ENCODE assay signal across 9 cellular contexts in genomic region chrX:134144231-134144630, GRCh38.
DNase-seq lines count a peak whose midpoint lies in the region; ATAC-seq and TF ChIP-seq lines count a peak whose summit lies in the region.
"Had no signal": no experiment of that assay in that cellular context is flagged by ENCODE, and none has a peak within 500 bp of the region (broad histone marks: within the 10 kb centered on the region; RNA-seq: fewer than 3 reads in every experiment).

No MANE protein-coding gene starts in this region.

- H3K27me3 Mint-ChIP-seq in endodermal cell (ENCODE audit: insufficient read depth) = peaks cover 6% of the 10 kb centered on the region

- no peaks in the 10 kb centered on the region for H4K20me1 ChIP-seq in MM.1S (ENCODE audit: insufficient read depth, low read length)

- no peaks in the 10 kb centered on the region for H3K36me3 Mint-ChIP-seq in endodermal cell (ENCODE audit: low read depth)

- no peaks in the 10 kb centered on the region for H3K4me1 ChIP-seq in MM.1S (ENCODE audit: low read length)
- H3K4me1 ChIP-seq in endodermal cell (ENCODE audit: control insufficient read depth, insufficient read depth, low read length) = no peaks in the 10 kb centered on the region
- H3K4me1 ChIP-seq in colonic mucosa = no peaks in the 10 kb centered on the region

- no peaks in the 10 kb centered on the region for H3F3A ChIP-seq in MM.1S (ENCODE audit: insufficient read depth, low read length)

- ATAC-seq in GM21360 (IDR thresholded peaks at IDR 0.05; ENCODE audit: unreplicated experiment) (peak; percentile 67), GM21717 (IDR thresholded peaks at IDR 0.05; ENCODE audit: unreplicated experiment) (no peak)

- H3K4me3 ChIP-seq in MM.1S (ENCODE audit: low read length) = no peak overlapping the region
- H3K4me3 ChIP-seq in endodermal cell (ENCODE audit: low read length) = no peak overlapping the region
- H3K4me3 ChIP-seq in colonic mucosa = no peak overlapping the region

- H3K4me3 Mint-ChIP-seq in endodermal cell = no peak overlapping the region

- peak; percentile 56 for TF ChIP-seq CTCF in MM.1S (IDR thresholded peaks at IDR 0.05; ENCODE audit: low read length)
- TF ChIP-seq CTCF in endodermal cell (conservative IDR thresholded peaks at IDR 0.05) = peak; percentile 73
- no peak for TF ChIP-seq CTCF in colonic mucosa (IDR thresholded peaks at IDR 0.05)

- H3K36me3 ChIP-seq in MM.1S (replicated peaks; ENCODE audit: insufficient read depth, low read length) (no peaks in the 10 kb centered on the region), endodermal cell (ENCODE audit: control insufficient read depth, insufficient read depth, low read length) (no peaks in the 10 kb centered on the region), colonic mucosa (no peaks in the 10 kb centered on the region)
- H3K36me3 ChIP-seq: neutrophil had no signal

- H3K27ac Mint-ChIP-seq in endodermal cell = no peak overlapping the region

- H3K4me2 ChIP-seq in MM.1S (ENCODE audit: low read depth, low read length) = no peak overlapping the region

- peaks cover under 1% of the 10 kb centered on the region for H3K4me1 Mint-ChIP-seq in endodermal cell

- H3K27ac ChIP-seq in MM.1S (ENCODE audit: low read length) (no peak overlapping the region), endodermal cell (ENCODE audit: low read depth, low read length) (no peak overlapping the region), colonic mucosa (no peak overlapping the region)
- H3K27ac ChIP-seq: neutrophil had no signal

- DNase-seq in DMS153 treated with DMSO at 0.1 percent for 48 hours (lab: John Stamatoyannopoulos, UW; ENCODE audit: unreplicated experiment) = peak; percentile 2
- DNase-seq in DMS153 (lab: John Stamatoyannopoulos, UW) = no peak
- peak; percentile 36 for DNase-seq in MM.1S
- no peak for DNase-seq in endodermal cell
- no peak for DNase-seq in colonic mucosa
- DNase-seq in activated gamma-delta T cell treated with Interleukin-2 at 50 U/mL for 16 hours = no peak

- intact Hi-C loops in colonic mucosa (cut with DNase I) = no loop called here

- H3K79me2 ChIP-seq in MM.1S (ENCODE audit: low read length) = no peaks in the 10 kb centered on the region

- no peak overlapping the region for H2AFZ ChIP-seq in MM.1S (ENCODE audit: low read length)

- no peak overlapping the region for H3K9ac ChIP-seq in MM.1S (ENCODE audit: low read length)
- H3K9ac ChIP-seq in endodermal cell (ENCODE audit: extremely low read depth, low read length, poor library complexity, severe bottlenecking) = no peak overlapping the region
- no peak overlapping the region for H3K9ac ChIP-seq in colonic mucosa (ENCODE audit: low read depth in 2 of 2, low read length in 2 of 2)

- H3K27me3 ChIP-seq in MM.1S (replicated peaks; ENCODE audit: insufficient read depth, low read length) (no peaks in the 10 kb centered on the region), endodermal cell (ENCODE audit: control insufficient read depth, insufficient read depth, low read length, poor library complexity, severe bottlenecking) (no peaks in the 10 kb centered on the region), colonic mucosa (no peaks in the 10 kb centered on the region)
- H3K27me3 ChIP-seq: neutrophil had no signal

- H3K9me3 ChIP-seq in MM.1S (replicated peaks; ENCODE audit: insufficient read depth, low read length) (no peaks in the 10 kb centered on the region), endodermal cell (ENCODE audit: control insufficient read depth, low read length) (no peaks in the 10 kb centered on the region), colonic mucosa (no peaks in the 10 kb centered on the region)
- H3K9me3 ChIP-seq: neutrophil had no signal

- H3K9me3 Mint-ChIP-seq in endodermal cell = peaks cover 5% of the 10 kb centered on the region

- no CpG with 5 or more reads among the region's 1 CpG for WGBS in endodermal cell (ENCODE audit: insufficient coverage in 1 of 2, insufficient read length in 1 of 2), 2 experiments

- H3K9me2 ChIP-seq in MM.1S (replicated peaks; ENCODE audit: insufficient read depth, low read length) = no peaks in the 10 kb centered on the region

Comparison
In these comparisons a context has a peak if more than half of its experiments do, and no peak if none do; other contexts are left out.
1. DNase-seq: peak in DMS153 treated with DMSO at 0.1 percent for 48 hours (single experiment) and MM.1S (single experiment); none in DMS153 (single experiment), endodermal cell (single experiment), colonic mucosa (single experiment) and activated gamma-delta T cell treated with Interleukin-2 at 50 U/mL for 16 hours (single experiment).